21 cellular contexts compared by ENCODE assay signal in genomic region chr15:98226578-98226977, GRCh38.
A peak's percentile ranks its signal among the peaks of the same experiment; 100 is the strongest.
DNase-seq lines count a peak whose midpoint lies in the region; ATAC-seq, FAIRE-seq and TF ChIP-seq lines count a peak whose summit lies in the region.
"Had no signal": no experiment of that assay in that cellular context is flagged by ENCODE, and none has a peak within 500 bp of the region (broad histone marks: within the 10 kb centered on the region; RNA-seq: fewer than 3 reads in every experiment).

No MANE protein-coding gene starts in this region.

- 0% methylated on average over 2 of the region's 2 CpGs for WGBS in mammary epithelial cell (ENCODE audit: low coverage, missing lambda C conversion rate)

- no peak overlapping the region for H3K4me3 Mint-ChIP-seq in activated T-cell treated with anti-CD3 and anti-CD28 coated beads, Interleukin-2, amount 50 U/mL, for 72 hours
- no peak overlapping the region for H3K4me3 Mint-ChIP-seq in activated T-helper 2 cell treated with anti-CD3 and anti-CD28 coated beads, Interferon-gamma antibody, Interleukin-2, Interleukin-4, amounts not matched to agents 10 μg/mL and 5 μg/mL and 100 μg/mL, durations not matched to agents 14 hours and 24 hours and 36 hours (ENCODE audit: low read depth)
- H3K4me3 Mint-ChIP-seq in nephron progenitor cell: no peak overlapping the region
- H3K4me3 Mint-ChIP-seq: CD14-positive monocyte; CD8-positive, alpha-beta T cell had no signal

- peaks cover 18% of the 10 kb centered on the region for H3K4me1 ChIP-seq in mammary epithelial cell (ENCODE audit: insufficient read depth, low read length)
- no peaks in the 10 kb centered on the region for H3K4me1 ChIP-seq in breast epithelium
- peaks cover under 1% of the 10 kb centered on the region for H3K4me1 ChIP-seq in keratinocyte (ENCODE audit: control insufficient read depth, extremely low read depth, insufficient read depth, low read length)

- no peak for TF ChIP-seq POLR2A in breast epithelium (IDR thresholded peaks at IDR 0.05)

- intact Hi-C loops in mammary epithelial cell (cut with micrococcal nuclease): no loop called here
- intact Hi-C loops in breast epithelium (cut with DNase I; ENCODE audit: low total_unique reads): no loop called here
- intact Hi-C loops in activated T-helper 2 cell treated with anti-CD3 and anti-CD28 coated beads, Interferon-gamma antibody, Interleukin-2, Interleukin-4, amounts not matched to agents 10 μg/mL and 5 μg/mL and 100 μg/mL, durations not matched to agents 14 hours and 24 hours and 36 hours (cut with micrococcal nuclease): no loop called here

- CTCF ChIA-PET in mammary epithelial cell (lab: Charles Lee; ENCODE audit: low non-redundant PET): no interaction called here

- H3K27me3 Mint-ChIP-seq in activated T-cell treated with anti-CD3 and anti-CD28 coated beads, Interleukin-2, amount 50 U/mL, for 72 hours (ENCODE audit: low read depth): no peaks in the 10 kb centered on the region
- H3K27me3 Mint-ChIP-seq in activated T-helper 2 cell treated with anti-CD3 and anti-CD28 coated beads, Interferon-gamma antibody, Interleukin-2, Interleukin-4, amounts not matched to agents 10 μg/mL and 5 μg/mL and 100 μg/mL, durations not matched to agents 14 hours and 24 hours and 36 hours (ENCODE audit: low read depth): no peaks in the 10 kb centered on the region
- H3K27me3 Mint-ChIP-seq in nephron progenitor cell (ENCODE audit: low read depth, poor library complexity): peaks cover 25% of the 10 kb centered on the region

- H3K4me3 ChIP-seq in mammary epithelial cell (replicated peaks in 1 of 3; ENCODE audit: insufficient read depth in 1 of 3, low read depth in 2 of 3, low read length in 3 of 3): no peak overlapping the region
- H3K4me3 ChIP-seq in breast epithelium: no peak overlapping the region
- no peak overlapping the region for H3K4me3 ChIP-seq in keratinocyte (ENCODE audit: control insufficient read depth in 2 of 3, extremely low read depth in 1 of 3, insufficient read depth in 2 of 3, low read depth in 1 of 3, low read length in 3 of 3)
- H3K4me3 ChIP-seq: GM23248 had no signal

- H3K79me2 ChIP-seq in mammary epithelial cell (ENCODE audit: insufficient read depth, low read length): no peaks in the 10 kb centered on the region
- H3K79me2 ChIP-seq in keratinocyte (ENCODE audit: control insufficient read depth, insufficient read depth, low read length): no peaks in the 10 kb centered on the region

- H3K4me2 ChIP-seq in mammary epithelial cell (ENCODE audit: insufficient read depth, low read depth, low read length): no peak overlapping the region
- H3K4me2 ChIP-seq in keratinocyte (ENCODE audit: control insufficient read depth, extremely low read depth, insufficient read depth, low read depth, low read length): no peak overlapping the region

- H4K20me1 ChIP-seq in mammary epithelial cell (ENCODE audit: insufficient read depth, low read length) (no peaks in the 10 kb centered on the region), keratinocyte (ENCODE audit: control insufficient read depth, extremely low read depth, insufficient read depth, low read length) (no peaks in the 10 kb centered on the region)

- TF ChIP-seq CTCF in mammary epithelial cell (conservative IDR thresholded peaks at IDR 0.05 in 1 of 2, IDR thresholded peaks at IDR 0.05 in 1 of 2; ENCODE audit: extremely low read depth in 1 of 2, insufficient read depth in 1 of 2, low read depth in 1 of 2, low read length in 2 of 2): no peak
- no peak for TF ChIP-seq CTCF in breast epithelium (IDR thresholded peaks at IDR 0.05)
- no peak for TF ChIP-seq CTCF in keratinocyte (optimal IDR thresholded peaks at IDR 0.05 in 1 of 3, IDR thresholded peaks at IDR 0.05 in 1 of 3, conservative IDR thresholded peaks at IDR 0.05 in 1 of 3; ENCODE audit: extremely low read depth in 1 of 3, insufficient read depth in 2 of 3, low read length in 3 of 3)
- TF ChIP-seq CTCF in nephron progenitor cell (IDR thresholded peaks at IDR 0.05): no peak

- H3K9ac ChIP-seq in mammary epithelial cell (ENCODE audit: insufficient read depth, low read length): no peak overlapping the region
- H3K9ac ChIP-seq in keratinocyte (ENCODE audit: control insufficient read depth, extremely low read depth, insufficient read depth, low read length): no peak overlapping the region
- H3K9ac ChIP-seq: GM23248 had no signal

- DNase-seq in mammary epithelial cell: peak; percentile 66
- DNase-seq in breast epithelium (ENCODE audit: low spot score in 2 of 2): no peak
- no peak for DNase-seq in keratinocyte (ENCODE audit: low read depth, low spot score)
- DNase-seq in activated T-cell treated with anti-CD3 and anti-CD28 coated beads, Interleukin-2, amount 50 U/mL, for 72 hours: no peak
- no peak for DNase-seq in activated T-helper 2 cell treated with anti-CD3 and anti-CD28 coated beads, Interferon-gamma antibody, Interleukin-2, Interleukin-4, amounts not matched to agents 10 μg/mL and 5 μg/mL and 100 μg/mL, durations not matched to agents 14 hours and 24 hours and 36 hours (ENCODE audit: low spot score)
- no peak for DNase-seq in nephron progenitor cell
- DNase-seq: CD8-positive, alpha-beta T cell; COR-L47; DMS153; DMS79 treated with DMSO at 0.1 percent for 48 hours; GDM1; GM23248; IMR-90 had no signal

- no peaks in the 10 kb centered on the region for H3K36me3 ChIP-seq in mammary epithelial cell (ENCODE audit: insufficient read depth, low read length)
- H3K36me3 ChIP-seq in breast epithelium: no peaks in the 10 kb centered on the region
- no peaks in the 10 kb centered on the region for H3K36me3 ChIP-seq in keratinocyte (ENCODE audit: control insufficient read depth in 2 of 2, extremely low read depth in 1 of 2, insufficient read depth in 2 of 2, low read length in 2 of 2)

- H3K27ac Mint-ChIP-seq in activated T-cell treated with anti-CD3 and anti-CD28 coated beads, Interleukin-2, amount 50 U/mL, for 72 hours: no peak overlapping the region
- H3K27ac Mint-ChIP-seq in activated T-helper 2 cell treated with anti-CD3 and anti-CD28 coated beads, Interferon-gamma antibody, Interleukin-2, Interleukin-4, amounts not matched to agents 10 μg/mL and 5 μg/mL and 100 μg/mL, durations not matched to agents 14 hours and 24 hours and 36 hours: no peak overlapping the region
- no peak overlapping the region for H3K27ac Mint-ChIP-seq in nephron progenitor cell
- H3K27ac Mint-ChIP-seq: CD14-positive monocyte; CD8-positive, alpha-beta T cell had no signal

- H3K9me1 ChIP-seq in keratinocyte (ENCODE audit: control insufficient read depth, extremely low read depth, insufficient read depth, low read length): no peaks in the 10 kb centered on the region

- no peak overlapping the region for H3K27ac ChIP-seq in mammary epithelial cell (ENCODE audit: insufficient read depth, low read depth, low read length)
- no peak overlapping the region for H3K27ac ChIP-seq in breast epithelium
- H3K27ac ChIP-seq in keratinocyte (ENCODE audit: control insufficient read depth, insufficient read depth, low read length): no peak overlapping the region
- H3K27ac ChIP-seq: 22Rv1, GM23248 had no signal

- FAIRE-seq in keratinocyte (lab: Jason Lieb, UNC): peak; percentile 49
- FAIRE-seq: D721Med, GM12892, GM19239, H54 had no signal

- no peaks in the 10 kb centered on the region for H3K36me3 Mint-ChIP-seq in activated T-cell treated with anti-CD3 and anti-CD28 coated beads, Interleukin-2, amount 50 U/mL, for 72 hours (ENCODE audit: insufficient read depth in 2 of 2)
- H3K36me3 Mint-ChIP-seq in activated T-helper 2 cell treated with anti-CD3 and anti-CD28 coated beads, Interferon-gamma antibody, Interleukin-2, Interleukin-4, amounts not matched to agents 10 μg/mL and 5 μg/mL and 100 μg/mL, durations not matched to agents 14 hours and 24 hours and 36 hours (ENCODE audit: low read depth): no peaks in the 10 kb centered on the region
- H3K36me3 Mint-ChIP-seq in nephron progenitor cell (ENCODE audit: low read depth): no peaks in the 10 kb centered on the region
- H3K36me3 Mint-ChIP-seq: CD14-positive monocyte; CD8-positive, alpha-beta T cell had no signal

- H3K27me3 ChIP-seq in mammary epithelial cell (ENCODE audit: insufficient read depth, low read length) (no peaks in the 10 kb centered on the region), breast epithelium (peaks cover 0 to 2% of the 10 kb centered on the region in 2 donors), keratinocyte (ENCODE audit: control insufficient read depth, extremely low read depth, insufficient read depth, low read length) (no peaks in the 10 kb centered on the region)

- H3K4me1 Mint-ChIP-seq in activated T-cell treated with anti-CD3 and anti-CD28 coated beads, Interleukin-2, amount 50 U/mL, for 72 hours (ENCODE audit: low read depth): no peaks in the 10 kb centered on the region
- H3K4me1 Mint-ChIP-seq in activated T-helper 2 cell treated with anti-CD3 and anti-CD28 coated beads, Interferon-gamma antibody, Interleukin-2, Interleukin-4, amounts not matched to agents 10 μg/mL and 5 μg/mL and 100 μg/mL, durations not matched to agents 14 hours and 24 hours and 36 hours (ENCODE audit: low read depth): no peaks in the 10 kb centered on the region
- H3K4me1 Mint-ChIP-seq in nephron progenitor cell: peaks cover 5% of the 10 kb centered on the region
- H3K4me1 Mint-ChIP-seq: CD14-positive monocyte had no signal

- TSS peak; percentile 29 for BruUV-seq in mammary epithelial cell (replicated peaks; lab: Mats Ljungman, UMichigan)

- H3K9me3 ChIP-seq in mammary epithelial cell (replicated peaks; ENCODE audit: insufficient read depth, low read length) (no peaks in the 10 kb centered on the region), breast epithelium (no peaks in the 10 kb centered on the region), keratinocyte (ENCODE audit: control insufficient read depth, low read depth, low read length) (no peaks in the 10 kb centered on the region)

- H3K9me3 Mint-ChIP-seq in activated T-cell treated with anti-CD3 and anti-CD28 coated beads, Interleukin-2, amount 50 U/mL, for 72 hours: no peaks in the 10 kb centered on the region
- H3K9me3 Mint-ChIP-seq in activated T-helper 2 cell treated with anti-CD3 and anti-CD28 coated beads, Interferon-gamma antibody, Interleukin-2, Interleukin-4, amounts not matched to agents 10 μg/mL and 5 μg/mL and 100 μg/mL, durations not matched to agents 14 hours and 24 hours and 36 hours: no peaks in the 10 kb centered on the region
- no peaks in the 10 kb centered on the region for H3K9me3 Mint-ChIP-seq in nephron progenitor cell
- H3K9me3 Mint-ChIP-seq: CD8-positive, alpha-beta T cell had no signal

- in situ Hi-C loops in mammary epithelial cell (cut with MboI; ENCODE audit: low sequenced_read_pairs in 2 of 2): no loop called here

- peak; percentile 45 for ATAC-seq in esophagus mucosa
- ATAC-seq in activated T-cell treated with anti-CD3 and anti-CD28 coated beads, Interleukin-2, amount 50 U/mL, for 72 hours (replicated peaks in 1 of 2): no peak
- no peak for ATAC-seq in GM21423 (IDR thresholded peaks at IDR 0.05; ENCODE audit: unreplicated experiment)
- ATAC-seq: CD8-positive, alpha-beta T cell had no signal

- dilution Hi-C loops in mammary epithelial cell (cut with HindIII; ENCODE audit: low sequenced_read_pairs): no loop called here
- dilution Hi-C loops in keratinocyte (cut with MboI; ENCODE audit: extremely low pct_ligation_motif_present, low sequenced_read_pairs): no loop called here

- peak overlapping the region; percentile 43 for H2AFZ ChIP-seq in mammary epithelial cell (ENCODE audit: low read depth, low read length)
- H2AFZ ChIP-seq in keratinocyte (ENCODE audit: control insufficient read depth, low read length): no peak overlapping the region
- H2AFZ ChIP-seq: GM23248 had no signal
